Comparison of ENCODE assay signal across 1 cellular context in the genomic region with DNA sequence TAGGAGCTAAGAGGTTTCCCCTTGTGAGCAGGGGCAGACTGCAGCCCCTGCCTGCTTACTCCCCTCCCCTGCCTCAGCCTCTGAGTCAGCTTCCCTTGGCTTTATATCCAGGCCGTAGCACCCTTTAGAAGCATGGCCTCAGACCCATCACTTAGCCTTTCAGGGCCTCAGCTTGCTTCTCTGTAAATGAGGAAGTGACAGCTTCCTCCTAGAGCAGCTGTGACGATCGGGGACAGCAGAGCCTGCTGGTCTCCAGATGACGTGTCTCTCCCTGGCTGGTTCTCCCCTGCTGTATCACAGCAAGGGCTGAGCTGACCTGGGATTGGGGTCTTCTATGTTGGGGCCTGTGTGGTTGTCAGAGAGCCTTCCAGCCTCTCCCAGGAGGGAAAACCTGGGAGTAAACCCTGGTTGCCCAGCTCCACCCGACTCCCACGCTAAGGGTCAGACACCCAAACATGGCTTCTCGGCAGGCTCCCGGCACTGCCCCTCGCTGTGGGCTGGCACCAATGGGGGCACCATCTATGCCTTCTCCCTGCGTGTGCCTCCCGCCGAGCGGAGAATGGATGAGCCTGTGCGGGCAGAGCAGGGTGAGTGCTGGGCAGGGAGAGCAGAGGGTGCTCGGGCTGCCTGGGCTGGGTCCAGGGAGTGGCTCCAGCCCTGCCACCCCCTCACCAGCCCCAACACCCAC.
TF ChIP-seq lines count a peak whose summit lies in the region.

No MANE protein-coding gene starts in this region.

TF ChIP-seq in HepG2, 621 proteins besides CTCF, POLR2A, EP300 and RAD21:
- TF ChIP-seq BCL6 (CRISPR knock-in tag; IDR thresholded peaks at IDR 0.05) (no peak), ELF1 (CRISPR knock-in tag; IDR thresholded peaks at IDR 0.05) (no peak), TRIM24 (CRISPR knock-in tag; IDR thresholded peaks at IDR 0.05) (no peak), JARID2 (CRISPR knock-in tag; IDR thresholded peaks at IDR 0.05; ENCODE audit: insufficient replicate concordance) (no peak), ZNF619 (CRISPR knock-in tag; IDR thresholded peaks at IDR 0.05) (no peak), SOX5 (CRISPR knock-in tag; IDR thresholded peaks at IDR 0.05; ENCODE audit: borderline replicate concordance) (no peak), KLF13 (CRISPR knock-in tag; IDR thresholded peaks at IDR 0.05) (no peak), ZNF136 (CRISPR knock-in tag; IDR thresholded peaks at IDR 0.05; ENCODE audit: low read depth) (no peak), GTF3A (CRISPR knock-in tag; conservative IDR thresholded peaks at IDR 0.05) (no peak), TARDBP (CRISPR knock-in tag; IDR thresholded peaks at IDR 0.05) (no peak), TSC22D2 (CRISPR knock-in tag; IDR thresholded peaks at IDR 0.05; ENCODE audit: borderline replicate concordance) (no peak), FOXK2 (IDR thresholded peaks at IDR 0.05) (no peak), EEA1 (CRISPR knock-in tag; IDR thresholded peaks at IDR 0.05; ENCODE audit: borderline replicate concordance) (no peak), SNAPC2 (CRISPR knock-in tag; IDR thresholded peaks at IDR 0.05) (no peak)
- TF ChIP-seq, protein P1, sequence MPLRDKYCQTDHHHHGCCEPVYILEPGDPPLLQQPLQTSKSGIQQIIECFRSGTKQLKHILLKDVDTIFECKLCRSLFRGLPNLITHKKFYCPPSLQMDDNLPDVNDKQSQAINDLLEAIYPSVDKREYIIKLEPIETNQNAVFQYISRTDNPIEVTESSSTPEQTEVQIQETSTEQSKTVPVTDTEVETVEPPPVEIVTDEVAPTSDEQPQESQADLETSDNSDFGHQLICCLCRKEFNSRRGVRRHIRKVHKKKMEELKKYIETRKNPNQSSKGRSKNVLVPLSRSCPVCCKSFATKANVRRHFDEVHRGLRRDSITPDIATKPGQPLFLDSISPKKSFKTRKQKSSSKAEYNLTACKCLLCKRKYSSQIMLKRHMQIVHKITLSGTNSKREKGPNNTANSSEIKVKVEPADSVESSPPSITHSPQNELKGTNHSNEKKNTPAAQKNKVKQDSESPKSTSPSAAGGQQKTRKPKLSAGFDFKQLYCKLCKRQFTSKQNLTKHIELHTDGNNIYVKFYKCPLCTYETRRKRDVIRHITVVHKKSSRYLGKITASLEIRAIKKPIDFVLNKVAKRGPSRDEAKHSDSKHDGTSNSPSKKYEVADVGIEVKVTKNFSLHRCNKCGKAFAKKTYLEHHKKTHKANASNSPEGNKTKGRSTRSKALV (CRISPR knock-in tag; IDR thresholded peaks at IDR 0.05): no peak
- TF ChIP-seq, protein P2, sequence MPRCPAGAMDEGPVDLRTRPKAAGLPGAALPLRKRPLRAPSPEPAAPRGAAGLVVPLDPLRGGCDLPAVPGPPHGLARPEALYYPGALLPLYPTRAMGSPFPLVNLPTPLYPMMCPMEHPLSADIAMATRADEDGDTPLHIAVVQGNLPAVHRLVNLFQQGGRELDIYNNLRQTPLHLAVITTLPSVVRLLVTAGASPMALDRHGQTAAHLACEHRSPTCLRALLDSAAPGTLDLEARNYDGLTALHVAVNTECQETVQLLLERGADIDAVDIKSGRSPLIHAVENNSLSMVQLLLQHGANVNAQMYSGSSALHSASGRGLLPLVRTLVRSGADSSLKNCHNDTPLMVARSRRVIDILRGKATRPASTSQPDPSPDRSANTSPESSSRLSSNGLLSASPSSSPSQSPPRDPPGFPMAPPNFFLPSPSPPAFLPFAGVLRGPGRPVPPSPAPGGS (CRISPR knock-in tag; IDR thresholded peaks at IDR 0.05): no peak
- TF ChIP-seq, protein P3, sequence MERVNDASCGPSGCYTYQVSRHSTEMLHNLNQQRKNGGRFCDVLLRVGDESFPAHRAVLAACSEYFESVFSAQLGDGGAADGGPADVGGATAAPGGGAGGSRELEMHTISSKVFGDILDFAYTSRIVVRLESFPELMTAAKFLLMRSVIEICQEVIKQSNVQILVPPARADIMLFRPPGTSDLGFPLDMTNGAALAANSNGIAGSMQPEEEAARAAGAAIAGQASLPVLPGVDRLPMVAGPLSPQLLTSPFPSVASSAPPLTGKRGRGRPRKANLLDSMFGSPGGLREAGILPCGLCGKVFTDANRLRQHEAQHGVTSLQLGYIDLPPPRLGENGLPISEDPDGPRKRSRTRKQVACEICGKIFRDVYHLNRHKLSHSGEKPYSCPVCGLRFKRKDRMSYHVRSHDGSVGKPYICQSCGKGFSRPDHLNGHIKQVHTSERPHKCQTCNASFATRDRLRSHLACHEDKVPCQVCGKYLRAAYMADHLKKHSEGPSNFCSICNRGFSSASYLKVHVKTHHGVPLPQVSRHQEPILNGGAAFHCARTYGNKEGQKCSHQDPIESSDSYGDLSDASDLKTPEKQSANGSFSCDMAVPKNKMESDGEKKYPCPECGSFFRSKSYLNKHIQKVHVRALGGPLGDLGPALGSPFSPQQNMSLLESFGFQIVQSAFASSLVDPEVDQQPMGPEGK (CRISPR knock-in tag; IDR thresholded peaks at IDR 0.05): no peak
